In genomic region chr10:122560279-122560804, GRCh38 we compare ENCODE assay signal across 2 cellular contexts.
TF ChIP-seq lines count a peak whose summit lies in the region.

DMBT1 (plus strand) TSS chr10:122560754; CDS start chr10:122560771, 17 bp downstream.

TF ChIP-seq in A549, 52 proteins besides CTCF, POLR2A, EP300 and RAD21:
- no peak for TF ChIP-seq FOSB (CRISPR knock-in tag; IDR thresholded peaks at IDR 0.05)
- no peak for TF ChIP-seq CBX2 (IDR thresholded peaks at IDR 0.05; ENCODE audit: borderline replicate concordance, low read depth)
- TF ChIP-seq BCL3 (IDR thresholded peaks at IDR 0.05), result no peak
- TF ChIP-seq E2F6 (IDR thresholded peaks at IDR 0.05; ENCODE audit: borderline replicate concordance, low read depth), result no peak
- TF ChIP-seq HOXB5 (CRISPR knock-in tag; IDR thresholded peaks at IDR 0.05), result no peak
- no peak for TF ChIP-seq EHF (CRISPR knock-in tag; IDR thresholded peaks at IDR 0.05)
- no peak for TF ChIP-seq JUNB (IDR thresholded peaks at IDR 0.05)
- no peak for TF ChIP-seq TFCP2L1 (CRISPR knock-in tag; IDR thresholded peaks at IDR 0.05)
- TF ChIP-seq, protein P1, sequence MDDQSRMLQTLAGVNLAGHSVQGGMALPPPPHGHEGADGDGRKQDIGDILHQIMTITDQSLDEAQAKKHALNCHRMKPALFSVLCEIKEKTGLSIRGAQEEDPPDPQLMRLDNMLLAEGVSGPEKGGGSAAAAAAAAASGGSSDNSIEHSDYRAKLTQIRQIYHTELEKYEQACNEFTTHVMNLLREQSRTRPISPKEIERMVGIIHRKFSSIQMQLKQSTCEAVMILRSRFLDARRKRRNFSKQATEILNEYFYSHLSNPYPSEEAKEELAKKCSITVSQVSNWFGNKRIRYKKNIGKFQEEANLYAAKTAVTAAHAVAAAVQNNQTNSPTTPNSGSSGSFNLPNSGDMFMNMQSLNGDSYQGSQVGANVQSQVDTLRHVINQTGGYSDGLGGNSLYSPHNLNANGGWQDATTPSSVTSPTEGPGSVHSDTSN (IDR thresholded peaks at IDR 0.05), result no peak
- no peak for TF ChIP-seq RCOR1 (IDR thresholded peaks at IDR 0.05; ENCODE audit: low read depth, low read length)
- TF ChIP-seq EHMT2 (IDR thresholded peaks at IDR 0.05; ENCODE audit: low read depth), result no peak
- TF ChIP-seq MAFK (IDR thresholded peaks at IDR 0.05; ENCODE audit: partially characterized antibody), result no peak
- no peak for TF ChIP-seq CBX8 (IDR thresholded peaks at IDR 0.05)

TF ChIP-seq in H1, 55 proteins besides CTCF, POLR2A, EP300 and RAD21:
- TF ChIP-seq CHD1 (IDR thresholded peaks at IDR 0.05; ENCODE audit: low read depth, low read length) (no peak), GABPA (IDR thresholded peaks at IDR 0.05; ENCODE audit: borderline replicate concordance, insufficient read depth, low read length) (no peak)
- TF ChIP-seq, protein P2, sequence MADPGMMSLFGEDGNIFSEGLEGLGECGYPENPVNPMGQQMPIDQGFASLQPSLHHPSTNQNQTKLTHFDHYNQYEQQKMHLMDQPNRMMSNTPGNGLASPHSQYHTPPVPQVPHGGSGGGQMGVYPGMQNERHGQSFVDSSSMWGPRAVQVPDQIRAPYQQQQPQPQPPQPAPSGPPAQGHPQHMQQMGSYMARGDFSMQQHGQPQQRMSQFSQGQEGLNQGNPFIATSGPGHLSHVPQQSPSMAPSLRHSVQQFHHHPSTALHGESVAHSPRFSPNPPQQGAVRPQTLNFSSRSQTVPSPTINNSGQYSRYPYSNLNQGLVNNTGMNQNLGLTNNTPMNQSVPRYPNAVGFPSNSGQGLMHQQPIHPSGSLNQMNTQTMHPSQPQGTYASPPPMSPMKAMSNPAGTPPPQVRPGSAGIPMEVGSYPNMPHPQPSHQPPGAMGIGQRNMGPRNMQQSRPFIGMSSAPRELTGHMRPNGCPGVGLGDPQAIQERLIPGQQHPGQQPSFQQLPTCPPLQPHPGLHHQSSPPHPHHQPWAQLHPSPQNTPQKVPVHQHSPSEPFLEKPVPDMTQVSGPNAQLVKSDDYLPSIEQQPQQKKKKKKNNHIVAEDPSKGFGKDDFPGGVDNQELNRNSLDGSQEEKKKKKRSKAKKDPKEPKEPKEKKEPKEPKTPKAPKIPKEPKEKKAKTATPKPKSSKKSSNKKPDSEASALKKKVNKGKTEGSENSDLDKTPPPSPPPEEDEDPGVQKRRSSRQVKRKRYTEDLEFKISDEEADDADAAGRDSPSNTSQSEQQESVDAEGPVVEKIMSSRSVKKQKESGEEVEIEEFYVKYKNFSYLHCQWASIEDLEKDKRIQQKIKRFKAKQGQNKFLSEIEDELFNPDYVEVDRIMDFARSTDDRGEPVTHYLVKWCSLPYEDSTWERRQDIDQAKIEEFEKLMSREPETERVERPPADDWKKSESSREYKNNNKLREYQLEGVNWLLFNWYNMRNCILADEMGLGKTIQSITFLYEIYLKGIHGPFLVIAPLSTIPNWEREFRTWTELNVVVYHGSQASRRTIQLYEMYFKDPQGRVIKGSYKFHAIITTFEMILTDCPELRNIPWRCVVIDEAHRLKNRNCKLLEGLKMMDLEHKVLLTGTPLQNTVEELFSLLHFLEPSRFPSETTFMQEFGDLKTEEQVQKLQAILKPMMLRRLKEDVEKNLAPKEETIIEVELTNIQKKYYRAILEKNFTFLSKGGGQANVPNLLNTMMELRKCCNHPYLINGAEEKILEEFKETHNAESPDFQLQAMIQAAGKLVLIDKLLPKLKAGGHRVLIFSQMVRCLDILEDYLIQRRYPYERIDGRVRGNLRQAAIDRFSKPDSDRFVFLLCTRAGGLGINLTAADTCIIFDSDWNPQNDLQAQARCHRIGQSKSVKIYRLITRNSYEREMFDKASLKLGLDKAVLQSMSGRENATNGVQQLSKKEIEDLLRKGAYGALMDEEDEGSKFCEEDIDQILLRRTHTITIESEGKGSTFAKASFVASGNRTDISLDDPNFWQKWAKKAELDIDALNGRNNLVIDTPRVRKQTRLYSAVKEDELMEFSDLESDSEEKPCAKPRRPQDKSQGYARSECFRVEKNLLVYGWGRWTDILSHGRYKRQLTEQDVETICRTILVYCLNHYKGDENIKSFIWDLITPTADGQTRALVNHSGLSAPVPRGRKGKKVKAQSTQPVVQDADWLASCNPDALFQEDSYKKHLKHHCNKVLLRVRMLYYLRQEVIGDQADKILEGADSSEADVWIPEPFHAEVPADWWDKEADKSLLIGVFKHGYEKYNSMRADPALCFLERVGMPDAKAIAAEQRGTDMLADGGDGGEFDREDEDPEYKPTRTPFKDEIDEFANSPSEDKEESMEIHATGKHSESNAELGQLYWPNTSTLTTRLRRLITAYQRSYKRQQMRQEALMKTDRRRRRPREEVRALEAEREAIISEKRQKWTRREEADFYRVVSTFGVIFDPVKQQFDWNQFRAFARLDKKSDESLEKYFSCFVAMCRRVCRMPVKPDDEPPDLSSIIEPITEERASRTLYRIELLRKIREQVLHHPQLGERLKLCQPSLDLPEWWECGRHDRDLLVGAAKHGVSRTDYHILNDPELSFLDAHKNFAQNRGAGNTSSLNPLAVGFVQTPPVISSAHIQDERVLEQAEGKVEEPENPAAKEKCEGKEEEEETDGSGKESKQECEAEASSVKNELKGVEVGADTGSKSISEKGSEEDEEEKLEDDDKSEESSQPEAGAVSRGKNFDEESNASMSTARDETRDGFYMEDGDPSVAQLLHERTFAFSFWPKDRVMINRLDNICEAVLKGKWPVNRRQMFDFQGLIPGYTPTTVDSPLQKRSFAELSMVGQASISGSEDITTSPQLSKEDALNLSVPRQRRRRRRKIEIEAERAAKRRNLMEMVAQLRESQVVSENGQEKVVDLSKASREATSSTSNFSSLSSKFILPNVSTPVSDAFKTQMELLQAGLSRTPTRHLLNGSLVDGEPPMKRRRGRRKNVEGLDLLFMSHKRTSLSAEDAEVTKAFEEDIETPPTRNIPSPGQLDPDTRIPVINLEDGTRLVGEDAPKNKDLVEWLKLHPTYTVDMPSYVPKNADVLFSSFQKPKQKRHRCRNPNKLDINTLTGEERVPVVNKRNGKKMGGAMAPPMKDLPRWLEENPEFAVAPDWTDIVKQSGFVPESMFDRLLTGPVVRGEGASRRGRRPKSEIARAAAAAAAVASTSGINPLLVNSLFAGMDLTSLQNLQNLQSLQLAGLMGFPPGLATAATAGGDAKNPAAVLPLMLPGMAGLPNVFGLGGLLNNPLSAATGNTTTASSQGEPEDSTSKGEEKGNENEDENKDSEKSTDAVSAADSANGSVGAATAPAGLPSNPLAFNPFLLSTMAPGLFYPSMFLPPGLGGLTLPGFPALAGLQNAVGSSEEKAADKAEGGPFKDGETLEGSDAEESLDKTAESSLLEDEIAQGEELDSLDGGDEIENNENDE (IDR thresholded peaks at IDR 0.05; ENCODE audit: insufficient replicate concordance, low read length), result no peak
